Comparison of ENCODE assay signal across 2 cellular contexts in genomic region chr5:11046160-11046559, GRCh38.
TF ChIP-seq lines count a peak whose summit lies in the region.

No MANE protein-coding gene starts in this region.

TF ChIP-seq in IMR-90, 13 proteins besides CTCF, POLR2A, EP300 and RAD21:
- TF ChIP-seq, protein P1, sequence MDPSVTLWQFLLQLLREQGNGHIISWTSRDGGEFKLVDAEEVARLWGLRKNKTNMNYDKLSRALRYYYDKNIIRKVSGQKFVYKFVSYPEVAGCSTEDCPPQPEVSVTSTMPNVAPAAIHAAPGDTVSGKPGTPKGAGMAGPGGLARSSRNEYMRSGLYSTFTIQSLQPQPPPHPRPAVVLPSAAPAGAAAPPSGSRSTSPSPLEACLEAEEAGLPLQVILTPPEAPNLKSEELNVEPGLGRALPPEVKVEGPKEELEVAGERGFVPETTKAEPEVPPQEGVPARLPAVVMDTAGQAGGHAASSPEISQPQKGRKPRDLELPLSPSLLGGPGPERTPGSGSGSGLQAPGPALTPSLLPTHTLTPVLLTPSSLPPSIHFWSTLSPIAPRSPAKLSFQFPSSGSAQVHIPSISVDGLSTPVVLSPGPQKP (IDR thresholded peaks at IDR 0.05; ENCODE audit: borderline replicate concordance, low read depth, low read length) = no peak
- TF ChIP-seq SMC3 (IDR thresholded peaks at IDR 0.05; ENCODE audit: low read depth, low read length) (no peak), FOS (IDR thresholded peaks at IDR 0.05; ENCODE audit: low read depth, low read length) (no peak), CHD1 (IDR thresholded peaks at IDR 0.05; ENCODE audit: low read depth, low read length) (no peak), CEBPB (IDR thresholded peaks at IDR 0.05; ENCODE audit: low read depth, low read length) (no peak), MXI1 (IDR thresholded peaks at IDR 0.05; ENCODE audit: borderline replicate concordance, low read depth, low read length) (no peak), RCOR1 (IDR thresholded peaks at IDR 0.05; ENCODE audit: insufficient replicate concordance, low read length) (no peak), MAZ (IDR thresholded peaks at IDR 0.05; ENCODE audit: borderline replicate concordance, low read depth, low read length) (no peak)

TF ChIP-seq in WTC11, 78 proteins besides CTCF, POLR2A, EP300 and RAD21 (continued from another document):
- TF ChIP-seq NFYB (CRISPR knock-in tag; conservative IDR thresholded peaks at IDR 0.05; ENCODE audit: low read depth) (no peak), JUN (CRISPR knock-in tag; IDR thresholded peaks at IDR 0.05) (no peak), SP1 (CRISPR knock-in tag; conservative IDR thresholded peaks at IDR 0.05) (no peak)
- TF ChIP-seq, protein P2, sequence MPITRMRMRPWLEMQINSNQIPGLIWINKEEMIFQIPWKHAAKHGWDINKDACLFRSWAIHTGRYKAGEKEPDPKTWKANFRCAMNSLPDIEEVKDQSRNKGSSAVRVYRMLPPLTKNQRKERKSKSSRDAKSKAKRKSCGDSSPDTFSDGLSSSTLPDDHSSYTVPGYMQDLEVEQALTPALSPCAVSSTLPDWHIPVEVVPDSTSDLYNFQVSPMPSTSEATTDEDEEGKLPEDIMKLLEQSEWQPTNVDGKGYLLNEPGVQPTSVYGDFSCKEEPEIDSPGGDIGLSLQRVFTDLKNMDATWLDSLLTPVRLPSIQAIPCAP (CRISPR knock-in tag; IDR thresholded peaks at IDR 0.05) = no peak
